1 cellular context compared by ENCODE assay signal in genomic region chr1:197783510-197783948, GRCh38.
TF ChIP-seq lines count a peak whose summit lies in the region.

No MANE protein-coding gene starts in this region.

TF ChIP-seq in IMR-90, 13 proteins besides CTCF, POLR2A, EP300 and RAD21 (continued from another document):
- TF ChIP-seq USF2 (IDR thresholded peaks at IDR 0.05; ENCODE audit: low read depth, low read length) (no peak), RFX5 (IDR thresholded peaks at IDR 0.05; ENCODE audit: low read depth, low read length) (no peak), FOS (IDR thresholded peaks at IDR 0.05; ENCODE audit: low read depth, low read length) (no peak)
